Comparison of ENCODE assay signal across 23 cellular contexts in the genomic region with DNA sequence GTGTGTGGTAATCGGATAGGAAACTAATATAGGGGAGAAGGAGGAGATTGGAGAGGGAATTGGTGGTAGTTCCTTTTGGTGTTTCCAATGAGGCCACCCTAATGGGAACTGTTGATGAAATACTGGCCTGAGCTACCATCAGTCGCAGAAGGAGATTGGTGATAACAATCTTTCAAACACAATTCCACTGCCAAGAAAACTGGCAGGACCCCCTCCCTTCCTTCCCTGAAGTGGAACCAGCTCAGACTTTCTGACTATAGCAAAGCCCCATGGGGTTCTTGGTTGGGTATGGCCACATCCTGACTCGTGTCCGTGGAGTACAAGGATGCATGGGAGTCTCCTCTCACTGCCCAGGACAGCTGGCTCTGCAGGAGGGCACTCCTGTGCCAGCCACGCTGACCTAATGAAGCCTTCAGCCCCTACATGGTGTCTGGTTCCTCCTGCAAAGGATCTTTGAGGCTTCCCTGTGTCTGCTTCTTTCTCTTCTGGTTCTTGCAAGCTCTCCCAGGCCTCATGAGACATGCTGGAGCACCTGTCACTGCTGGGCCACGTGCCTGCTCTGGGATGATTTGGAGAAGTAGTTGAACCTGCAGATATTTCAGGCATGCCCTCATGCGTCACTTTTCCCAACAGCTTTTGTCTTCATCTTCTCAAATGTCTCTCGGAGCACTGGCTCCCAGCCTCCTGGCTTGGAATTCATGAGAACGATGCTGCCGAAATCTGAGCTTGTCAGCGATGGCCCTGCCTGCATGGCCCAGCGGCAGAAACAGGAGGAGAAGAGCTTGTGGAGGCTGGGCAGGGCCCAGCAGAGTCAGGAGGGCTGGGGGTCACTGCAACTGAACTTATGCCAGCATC.
DNase-seq lines count a peak whose midpoint lies in the region; ATAC-seq and TF ChIP-seq lines count a peak whose summit lies in the region.
"Had no signal": no experiment of that assay in that cellular context is flagged by ENCODE, and none has a peak within 500 bp of the region (broad histone marks: within the 10 kb centered on the region; RNA-seq: fewer than 3 reads in every experiment).

No MANE protein-coding gene starts in this region.

- TF ChIP-seq POLR2A in GM18505 (IDR thresholded peaks at IDR 0.05; ENCODE audit: borderline replicate concordance, extremely low read depth, insufficient read depth, insufficient read length), result no peak

- TF ChIP-seq CTCF in coronary artery (IDR thresholded peaks at IDR 0.05) (no peak), nephron progenitor cell (IDR thresholded peaks at IDR 0.05) (no peak)

- peak overlapping the region in 1 of 2 donors; percentile 48 for H3K27ac ChIP-seq in coronary artery
- H3K27ac ChIP-seq: BLaER1 treated with 17β-estradiol and CSF1 and Interleukin-3, amounts not matched to agents 10 nM and 100 nM; HL-60; pancreas had no signal

- peak overlapping the region; percentile 12 for H3K4me3 Mint-ChIP-seq in nephron progenitor cell
- H3K4me3 Mint-ChIP-seq: activated CD4-positive, alpha-beta T cell treated with anti-CD3 and anti-CD28 coated beads, Interleukin-2, amount 10 ng/mL, durations not matched to agents 7 days and 5 days; activated naive CD8-positive, alpha-beta T cell treated with anti-CD3 and anti-CD28 coated beads for 36 hours; activated T-helper 17 cell treated with anti-CD3 and anti-CD28 coated beads, Interleukin-2, amount 50 U/mL, for 72 hours had no signal

- peaks cover 36% of the 10 kb centered on the region for H3K4me1 Mint-ChIP-seq in nephron progenitor cell
- H3K4me1 Mint-ChIP-seq: activated CD4-positive, alpha-beta T cell treated with anti-CD3 and anti-CD28 coated beads, Interleukin-2, amount 10 ng/mL, durations not matched to agents 7 days and 5 days; activated naive CD8-positive, alpha-beta T cell treated with anti-CD3 and anti-CD28 coated beads for 36 hours; activated T-helper 17 cell treated with anti-CD3 and anti-CD28 coated beads, Interleukin-2, amount 50 U/mL, for 72 hours had no signal

- peaks cover 20% of the 10 kb centered on the region for H3K9me3 Mint-ChIP-seq in nephron progenitor cell
- H3K9me3 Mint-ChIP-seq: activated CD4-positive, alpha-beta T cell treated with anti-CD3 and anti-CD28 coated beads, Interleukin-2, amount 10 ng/mL, durations not matched to agents 7 days and 5 days; activated naive CD8-positive, alpha-beta T cell treated with anti-CD3 and anti-CD28 coated beads for 36 hours had no signal

- peak; percentile 69 for DNase-seq in DMS 273 (lab: John Stamatoyannopoulos, UW; ENCODE audit: unreplicated experiment)
- peak; percentile 31 for DNase-seq in NCI-H2107 treated with DMSO at 0.1 percent for 48 hours (lab: John Stamatoyannopoulos, UW; ENCODE audit: unreplicated experiment)
- DNase-seq in coronary artery (ENCODE audit: low spot score), result no peak
- DNase-seq in nephron progenitor cell, result no peak
- DNase-seq in NCI-H1930 (lab: John Stamatoyannopoulos, UW), result no peak
- DNase-seq in HPDE6-E6E7 (ENCODE audit: extremely low spot score), result no peak
- DNase-seq: activated CD4-positive, alpha-beta T cell treated with anti-CD3 and anti-CD28 coated beads, Interleukin-2, amount 10 ng/mL, durations not matched to agents 7 days and 5 days; activated naive CD8-positive, alpha-beta T cell treated with anti-CD3 and anti-CD28 coated beads for 36 hours; Calu3; effector memory CD4-positive, alpha-beta T cell; EL; GOT3; MM.1S; NCI-H1436 treated with DMSO at 0.1 percent for 48 hours; pancreas; substantia nigra; T-helper 2 cell had no signal

- peak overlapping the region; percentile 26 for H3K27ac Mint-ChIP-seq in nephron progenitor cell
- H3K27ac Mint-ChIP-seq: activated CD4-positive, alpha-beta T cell treated with anti-CD3 and anti-CD28 coated beads, Interleukin-2, amount 10 ng/mL, durations not matched to agents 7 days and 5 days; activated naive CD8-positive, alpha-beta T cell treated with anti-CD3 and anti-CD28 coated beads for 36 hours; activated T-helper 17 cell treated with anti-CD3 and anti-CD28 coated beads, Interleukin-2, amount 50 U/mL, for 72 hours had no signal

- ATAC-seq in HG02970 (IDR thresholded peaks at IDR 0.05; ENCODE audit: low FRiP score, unreplicated experiment) (no peak), GM18505 (IDR thresholded peaks at IDR 0.05; ENCODE audit: unreplicated experiment) (no peak)
- ATAC-seq: activated T-helper 17 cell treated with anti-CD3 and anti-CD28 coated beads, Interleukin-2, amount 50 U/mL, for 72 hours; esophagus mucosa; pancreas had no signal

- H3K27me3 Mint-ChIP-seq in nephron progenitor cell (ENCODE audit: low read depth, poor library complexity), result peaks cover 22% of the 10 kb centered on the region
- H3K27me3 Mint-ChIP-seq: activated T-helper 17 cell treated with anti-CD3 and anti-CD28 coated beads, Interleukin-2, amount 50 U/mL, for 72 hours had no signal

- H3K36me3 Mint-ChIP-seq in nephron progenitor cell (ENCODE audit: low read depth), result no peaks in the 10 kb centered on the region
- H3K36me3 Mint-ChIP-seq: activated naive CD8-positive, alpha-beta T cell treated with anti-CD3 and anti-CD28 coated beads for 36 hours had no signal

- peak overlapping the region; percentile 6 for H3K4me3 ChIP-seq in coronary artery
- H3K4me3 ChIP-seq: BLaER1 treated with 17β-estradiol and CSF1 and Interleukin-3, amounts not matched to agents 10 nM and 100 nM; pancreas had no signal

Comparison
In these comparisons a context has a peak if more than half of its experiments do, and no peak if none do; other contexts are left out.
1. DNase-seq: peak in DMS 273 (single experiment) and NCI-H2107 treated with DMSO at 0.1 percent for 48 hours (single experiment); none in coronary artery (single experiment), nephron progenitor cell (single experiment), NCI-H1930 (0 of 2) and HPDE6-E6E7 (single experiment).